8 cellular contexts compared by ENCODE assay signal in genomic region chrX:102067966-102068723, GRCh38. TPM values are rescaled to one million over a fixed set of nuclear protein-coding genes. Genes with fewer than 3 reads are reported as not detected.
A peak's percentile ranks its signal among the peaks of the same experiment; 100 is the strongest.
DNase-seq lines count a peak whose midpoint lies in the region; ATAC-seq, FAIRE-seq and TF ChIP-seq lines count a peak whose summit lies in the region.

No MANE protein-coding gene starts in this region.

- FAIRE-seq in A549 (lab: Jason Lieb, UNC) (peak; percentile 54), pancreas (lab: Jason Lieb, UNC) (peak; percentile 60)

- H3K27ac ChIP-seq in A549 (no peak overlapping the region), dorsolateral prefrontal cortex (no peak overlapping the region), pancreas (no peak overlapping the region)

- H3K4me1 ChIP-seq in A549, result no peaks in the 10 kb centered on the region
- H3K4me1 ChIP-seq in pancreas, result no peaks in the 10 kb centered on the region

- TF ChIP-seq EP300 in A549 (IDR thresholded peaks at IDR 0.05), result no peak

- peaks cover 0 to 75% (median 16%) of the 10 kb centered on the region in 45 donors for H3K27me3 ChIP-seq in dorsolateral prefrontal cortex
- H3K27me3 ChIP-seq in pancreas, result peaks cover 0 to 9% (median 5%) of the 10 kb centered on the region in 4 donors

- no peak for TF ChIP-seq POLR2A in A549 (IDR thresholded peaks at IDR 0.05; ENCODE audit: low read length)

- WGBS in A549 (ENCODE audit: missing lambda C conversion rate), result 22% methylated on average over 8 of the region's 8 CpGs
- WGBS in pancreas, 2 donors, result 44 to 47% methylated on average over 8 of the region's 8 CpGs

- intact Hi-C loops in dorsolateral prefrontal cortex (cut with DNase I) (no loop called here), pancreas (cut with DNase I) (no loop called here)

- no peaks in the 10 kb centered on the region for H3K9me3 ChIP-seq in A549
- H3K9me3 ChIP-seq in pancreas, result no peaks in the 10 kb centered on the region

- DNase-seq in A549 (ENCODE audit: low read depth in 1 of 2, low spot score in 1 of 2) (peak; percentile 4 to 24), GM03348 (ENCODE audit: low spot score) (peak; percentile 17), NCI-H460 (ENCODE audit: extremely low read depth, low read depth) (peak; percentile 41), dorsolateral prefrontal cortex (peak in 3 of 10 donors; percentile 9 to 28 (median 12)), pancreas (peak in 1 of 6 donors; percentile 20), GM19240 (ENCODE audit: insufficient read length, low spot score) (no peak)
- no peak for DNase-seq in activated CD8-positive, alpha-beta memory T cell treated with anti-CD3 and anti-CD28 coated beads, Interleukin-2, amount 50 U/mL, for 48 hours

- CTCF ChIA-PET in A549 (lab: Yijun Ruan, JAX), result interaction anchor here (1.1 to 1.3 kb wide), 5 partner anchors 15 to 883 kb away, joined by 3 to 4 read pairs (median 3); no protein-coding TSS in a partner anchor

- POLR2A ChIA-PET in A549 (lab: Yijun Ruan, JAX), result no interaction called here

- ATAC-seq in A549 (no peak), pancreas (peak in 2 of 4 donors; percentile 37 to 55), HG03159 (IDR thresholded peaks at IDR 0.05; ENCODE audit: unreplicated experiment) (no peak)

- H3K36me3 ChIP-seq in pancreas, result no peaks in the 10 kb centered on the region

- no peak overlapping the region for H3K4me3 ChIP-seq in A549
- no peak overlapping the region for H3K4me3 ChIP-seq in dorsolateral prefrontal cortex
- no peak overlapping the region for H3K4me3 ChIP-seq in pancreas

- no peak overlapping the region for H3K4me2 ChIP-seq in A549

- TF ChIP-seq RAD21 in A549 (conservative IDR thresholded peaks at IDR 0.05 in 1 of 2, IDR thresholded peaks at IDR 0.05 in 1 of 2), result peak; percentile 50 to 60; a peak in 4 of 5 replicates

- TF ChIP-seq CTCF in A549 (IDR thresholded peaks at IDR 0.05) (peak; percentile 45), dorsolateral prefrontal cortex (IDR thresholded peaks at IDR 0.05 in 54 of 56, conservative IDR thresholded peaks at IDR 0.05 in 2 of 56; ENCODE audit: low read depth in 1 of 56, partially characterized antibody in 56 of 56) (peak; percentile 20 to 80 (median 62)), pancreas (IDR thresholded peaks at IDR 0.05) (peak in 2 of 4 donors; percentile 26 to 41)

TF ChIP-seq in A549, 52 proteins besides CTCF, POLR2A, EP300 and RAD21:
- TF ChIP-seq MAFK (IDR thresholded peaks at IDR 0.05; ENCODE audit: partially characterized antibody), result no peak
- peak; percentile 41; the same call in 1 of the 3 replicates for TF ChIP-seq SMC3 (IDR thresholded peaks at IDR 0.05)
- TF ChIP-seq CHD2 (IDR thresholded peaks at IDR 0.05; ENCODE audit: low read length, partially characterized antibody), result no peak
- TF ChIP-seq MAZ (IDR thresholded peaks at IDR 0.05; ENCODE audit: borderline replicate concordance, low read depth, low read length), result no peak
- TF ChIP-seq BHLHE40 (IDR thresholded peaks at IDR 0.05; ENCODE audit: low read depth, low read length), result no peak
- no peak for TF ChIP-seq NR3C1 (IDR thresholded peaks at IDR 0.05)
- TF ChIP-seq HOXA7 (CRISPR knock-in tag; IDR thresholded peaks at IDR 0.05), result no peak

RNA-seq across cellular contexts. Expression of gene TCEAL2, which starts 57.3 kb away (rescaled TPM):
- polyA plus RNA-seq in A549 (2011; rRNA removed) (not detected in 2 replicates), A549 (2017; fragmentation: RNase III; extraction: RNeasy Plus Mini Kit Qiagen cat#74134 plus additional on column Dnase treatment) (not detected in 3 replicates), pancreas (10 to 100 TPM in 1 of 2 donors, 1 to 10 TPM in 1; 7.4 to 24.2 TPM)
- polyA plus RNA-seq in A549 (2012; cell fraction: cytosol; rRNA removed), result not detected in 2 replicates
- polyA plus RNA-seq in A549 (2012; cell fraction: nucleus; rRNA removed), result not detected in 2 replicates
- not detected in 2 replicates for polyA minus RNA-seq in A549 (2011; rRNA and poly(A)+ RNA removed)
- total RNA-seq in NCI-H460 (2014; rRNA removed; shearing (Covaris generic)), result not detected in 2 replicates
- polyA plus RNA-seq in NCI-H460 (2014; cell fraction: nucleus; rRNA removed), result not detected in 2 replicates
- total RNA-seq in dorsolateral prefrontal cortex (100 to 1,000 TPM in 76 of 120 experiments, 10 to 100 TPM in 44; 37.1 to 178 (median 110) TPM), pancreas (1 to 10 TPM in 4 of 6 donors, under 1 TPM in 2; 0.37 to 2.3 (median 1.4) TPM)

Comparison
In these comparisons a context has a peak if more than half of its experiments do, and no peak if none do; other contexts are left out.
1. DNase-seq: peak in A549 (2 of 2), GM03348 (single experiment) and NCI-H460 (single experiment); none in activated CD8-positive, alpha-beta memory T cell treated with anti-CD3 and anti-CD28 coated beads, Interleukin-2, amount 50 U/mL, for 48 hours (single experiment) and GM19240 (single experiment).
2. RNA of gene TCEAL2, which starts 57.3 kb away (total RNA-seq): 37.1 to 178 TPM in dorsolateral prefrontal cortex; 0.37 to 2.3 TPM in pancreas and not detected in NCI-H460; every median in the first group is over 10 times any median in the second.